ENCODE assay signal across 1 cellular context in the genomic region with DNA sequence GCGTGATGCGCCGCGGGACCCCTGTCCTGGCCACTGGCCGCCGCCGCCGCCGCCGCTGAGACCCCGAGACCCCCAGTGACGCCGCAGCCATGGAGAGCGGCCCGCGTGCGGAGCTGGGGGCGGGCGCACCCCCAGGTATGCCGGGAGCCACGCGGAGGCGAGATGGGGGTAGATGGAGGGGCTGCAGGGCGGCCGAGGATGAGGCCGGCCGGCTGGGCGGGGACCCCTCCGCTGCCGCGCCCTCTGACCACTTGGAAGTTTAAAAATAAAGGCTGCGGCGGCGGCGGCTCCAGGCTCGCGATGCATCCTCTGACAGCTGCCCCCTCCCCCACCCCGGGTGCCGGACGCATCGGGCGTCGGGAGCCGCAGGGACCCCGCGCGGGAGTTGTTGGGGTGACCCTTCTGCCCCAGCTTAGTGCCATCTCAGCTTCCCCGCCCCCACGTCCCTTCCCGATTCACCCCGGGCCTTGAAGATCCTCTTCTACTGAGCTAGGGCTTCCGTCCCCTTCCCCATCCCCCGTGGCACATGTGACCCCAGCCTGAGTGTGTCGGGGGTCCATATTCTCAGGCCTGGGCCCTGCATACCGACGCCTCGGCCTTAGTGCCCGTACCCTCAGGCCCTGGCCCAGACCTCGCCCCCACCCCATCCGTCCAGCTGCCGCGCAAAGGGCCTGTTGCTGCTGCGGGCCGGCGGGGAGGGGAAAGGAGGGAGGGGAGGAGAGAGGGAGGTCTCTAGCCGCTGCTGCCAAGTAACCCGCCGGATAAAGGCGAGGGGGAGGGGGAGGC.
TF ChIP-seq lines count a peak whose summit lies in the region.

No MANE protein-coding gene starts in this region.

TF ChIP-seq in WTC11, 78 proteins besides CTCF, POLR2A, EP300 and RAD21 (continued from another document):
- TF ChIP-seq, protein P1, sequence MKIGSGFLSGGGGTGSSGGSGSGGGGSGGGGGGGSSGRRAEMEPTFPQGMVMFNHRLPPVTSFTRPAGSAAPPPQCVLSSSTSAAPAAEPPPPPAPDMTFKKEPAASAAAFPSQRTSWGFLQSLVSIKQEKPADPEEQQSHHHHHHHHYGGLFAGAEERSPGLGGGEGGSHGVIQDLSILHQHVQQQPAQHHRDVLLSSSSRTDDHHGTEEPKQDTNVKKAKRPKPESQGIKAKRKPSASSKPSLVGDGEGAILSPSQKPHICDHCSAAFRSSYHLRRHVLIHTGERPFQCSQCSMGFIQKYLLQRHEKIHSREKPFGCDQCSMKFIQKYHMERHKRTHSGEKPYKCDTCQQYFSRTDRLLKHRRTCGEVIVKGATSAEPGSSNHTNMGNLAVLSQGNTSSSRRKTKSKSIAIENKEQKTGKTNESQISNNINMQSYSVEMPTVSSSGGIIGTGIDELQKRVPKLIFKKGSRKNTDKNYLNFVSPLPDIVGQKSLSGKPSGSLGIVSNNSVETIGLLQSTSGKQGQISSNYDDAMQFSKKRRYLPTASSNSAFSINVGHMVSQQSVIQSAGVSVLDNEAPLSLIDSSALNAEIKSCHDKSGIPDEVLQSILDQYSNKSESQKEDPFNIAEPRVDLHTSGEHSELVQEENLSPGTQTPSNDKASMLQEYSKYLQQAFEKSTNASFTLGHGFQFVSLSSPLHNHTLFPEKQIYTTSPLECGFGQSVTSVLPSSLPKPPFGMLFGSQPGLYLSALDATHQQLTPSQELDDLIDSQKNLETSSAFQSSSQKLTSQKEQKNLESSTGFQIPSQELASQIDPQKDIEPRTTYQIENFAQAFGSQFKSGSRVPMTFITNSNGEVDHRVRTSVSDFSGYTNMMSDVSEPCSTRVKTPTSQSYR (CRISPR knock-in tag; IDR thresholded peaks at IDR 0.05) = peak; percentile 67
- TF ChIP-seq NFE2L1 (CRISPR knock-in tag; IDR thresholded peaks at IDR 0.05) (0 out of 2 replicates have a peak, but pooled peaks have one; percentile 31), ETV6 (CRISPR knock-in tag; IDR thresholded peaks at IDR 0.05) (peak; percentile 20; the same call in 1 of the 2 replicates)
- TF ChIP-seq, protein P2, sequence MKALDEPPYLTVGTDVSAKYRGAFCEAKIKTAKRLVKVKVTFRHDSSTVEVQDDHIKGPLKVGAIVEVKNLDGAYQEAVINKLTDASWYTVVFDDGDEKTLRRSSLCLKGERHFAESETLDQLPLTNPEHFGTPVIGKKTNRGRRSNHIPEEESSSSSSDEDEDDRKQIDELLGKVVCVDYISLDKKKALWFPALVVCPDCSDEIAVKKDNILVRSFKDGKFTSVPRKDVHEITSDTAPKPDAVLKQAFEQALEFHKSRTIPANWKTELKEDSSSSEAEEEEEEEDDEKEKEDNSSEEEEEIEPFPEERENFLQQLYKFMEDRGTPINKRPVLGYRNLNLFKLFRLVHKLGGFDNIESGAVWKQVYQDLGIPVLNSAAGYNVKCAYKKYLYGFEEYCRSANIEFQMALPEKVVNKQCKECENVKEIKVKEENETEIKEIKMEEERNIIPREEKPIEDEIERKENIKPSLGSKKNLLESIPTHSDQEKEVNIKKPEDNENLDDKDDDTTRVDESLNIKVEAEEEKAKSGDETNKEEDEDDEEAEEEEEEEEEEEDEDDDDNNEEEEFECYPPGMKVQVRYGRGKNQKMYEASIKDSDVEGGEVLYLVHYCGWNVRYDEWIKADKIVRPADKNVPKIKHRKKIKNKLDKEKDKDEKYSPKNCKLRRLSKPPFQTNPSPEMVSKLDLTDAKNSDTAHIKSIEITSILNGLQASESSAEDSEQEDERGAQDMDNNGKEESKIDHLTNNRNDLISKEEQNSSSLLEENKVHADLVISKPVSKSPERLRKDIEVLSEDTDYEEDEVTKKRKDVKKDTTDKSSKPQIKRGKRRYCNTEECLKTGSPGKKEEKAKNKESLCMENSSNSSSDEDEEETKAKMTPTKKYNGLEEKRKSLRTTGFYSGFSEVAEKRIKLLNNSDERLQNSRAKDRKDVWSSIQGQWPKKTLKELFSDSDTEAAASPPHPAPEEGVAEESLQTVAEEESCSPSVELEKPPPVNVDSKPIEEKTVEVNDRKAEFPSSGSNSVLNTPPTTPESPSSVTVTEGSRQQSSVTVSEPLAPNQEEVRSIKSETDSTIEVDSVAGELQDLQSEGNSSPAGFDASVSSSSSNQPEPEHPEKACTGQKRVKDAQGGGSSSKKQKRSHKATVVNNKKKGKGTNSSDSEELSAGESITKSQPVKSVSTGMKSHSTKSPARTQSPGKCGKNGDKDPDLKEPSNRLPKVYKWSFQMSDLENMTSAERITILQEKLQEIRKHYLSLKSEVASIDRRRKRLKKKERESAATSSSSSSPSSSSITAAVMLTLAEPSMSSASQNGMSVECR (CRISPR knock-in tag; IDR thresholded peaks at IDR 0.05; ENCODE audit: borderline replicate concordance) = peak; percentile 90; the same call in 1 of the 2 replicates
- TF ChIP-seq, protein P3, sequence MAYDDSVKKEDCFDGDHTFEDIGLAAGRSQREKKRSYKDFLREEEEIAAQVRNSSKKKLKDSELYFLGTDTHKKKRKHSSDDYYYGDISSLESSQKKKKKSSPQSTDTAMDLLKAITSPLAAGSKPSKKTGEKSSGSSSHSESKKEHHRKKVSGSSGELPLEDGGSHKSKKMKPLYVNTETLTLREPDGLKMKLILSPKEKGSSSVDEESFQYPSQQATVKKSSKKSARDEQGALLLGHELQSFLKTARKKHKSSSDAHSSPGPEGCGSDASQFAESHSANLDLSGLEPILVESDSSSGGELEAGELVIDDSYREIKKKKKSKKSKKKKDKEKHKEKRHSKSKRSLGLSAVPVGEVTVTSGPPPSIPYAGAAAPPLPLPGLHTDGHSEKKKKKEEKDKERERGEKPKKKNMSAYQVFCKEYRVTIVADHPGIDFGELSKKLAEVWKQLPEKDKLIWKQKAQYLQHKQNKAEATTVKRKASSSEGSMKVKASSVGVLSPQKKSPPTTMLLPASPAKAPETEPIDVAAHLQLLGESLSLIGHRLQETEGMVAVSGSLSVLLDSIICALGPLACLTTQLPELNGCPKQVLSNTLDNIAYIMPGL (CRISPR knock-in tag; IDR thresholded peaks at IDR 0.05) = peak; percentile 14; the same call in 1 of the 2 replicates
TF ChIP-seq in WTC11: peak in this region for 13.
